28 cellular contexts compared by ENCODE assay signal in the genomic region with DNA sequence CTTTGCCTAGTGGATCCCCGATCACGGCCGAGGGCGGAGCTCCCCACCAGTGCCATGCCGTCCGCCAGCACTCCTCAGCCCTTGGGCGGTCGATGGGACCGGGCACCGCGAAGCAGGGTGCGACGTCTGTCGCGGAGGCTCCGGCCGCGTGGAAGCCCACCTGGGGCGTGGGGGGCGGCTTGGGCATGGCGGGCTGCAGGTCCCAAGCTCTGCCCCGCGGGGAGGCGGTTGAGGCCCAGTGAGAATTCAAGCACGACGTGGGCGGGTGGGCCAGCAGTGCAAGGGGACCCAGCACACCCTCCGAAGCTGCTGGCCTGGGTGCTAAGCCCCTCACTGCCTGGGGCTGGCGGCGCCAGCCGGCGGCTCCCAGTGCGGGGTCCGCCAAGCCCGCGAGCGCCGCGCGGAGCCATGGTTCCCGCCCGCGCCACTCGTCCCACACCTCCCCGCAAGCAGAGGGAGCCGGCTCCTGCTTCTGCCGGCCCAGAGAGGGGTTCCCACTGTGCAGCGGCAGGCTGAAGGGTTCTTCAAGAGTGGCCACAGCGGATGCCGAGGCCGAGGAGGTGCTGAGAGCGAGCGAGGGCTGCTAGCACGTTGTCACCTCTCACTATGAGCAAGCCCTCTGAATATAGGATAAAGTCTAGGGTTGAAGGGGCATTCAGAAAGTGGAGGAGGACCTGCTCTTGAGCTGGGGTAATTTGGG.
"Had no signal": no experiment of that assay in that cellular context is flagged by ENCODE, and none has a peak within 500 bp of the region (broad histone marks: within the 10 kb centered on the region; RNA-seq: fewer than 3 reads in every experiment).

No MANE protein-coding gene starts in this region.

- H3K27me3 Mint-ChIP-seq: stimulated activated naive CD8-positive, alpha-beta T cell treated with anti-CD3 and anti-CD28 coated beads, Interleukin-15, amount 100 ng/mL, for 72 hours had no signal

- H3K27me3 ChIP-seq: ovary, right lobe of liver, testis, transverse colon, upper lobe of right lung, uterus had no signal

- H3K4me1 Mint-ChIP-seq: naive thymus-derived CD8-positive, alpha-beta T cell; stimulated activated effector memory CD8-positive, alpha-beta T cell treated with anti-CD3 and anti-CD28 coated beads, Interleukin-12 subunit alpha, Interleukin-12 subunit beta, amount 100 ng/mL, for 72 hours; stimulated activated naive CD8-positive, alpha-beta T cell treated with anti-CD3 and anti-CD28 coated beads, Interleukin-15, amount 100 ng/mL, for 72 hours had no signal

- H3K36me3 Mint-ChIP-seq: naive thymus-derived CD8-positive, alpha-beta T cell; natural killer cell treated with Interleukin-12 subunit alpha and Interleukin-12 subunit beta and Interleukin-15 and Interleukin-18, amount 100 ng/mL, for 72 hours; stimulated activated effector memory CD8-positive, alpha-beta T cell treated with anti-CD3 and anti-CD28 coated beads, Interleukin-12 subunit alpha, Interleukin-12 subunit beta, amount 100 ng/mL, for 72 hours; type B pancreatic cell had no signal

- H3K27ac ChIP-seq: ovary, parathyroid adenoma, psoas muscle, right lobe of liver, sigmoid colon, suprapubic skin, testis, tibial artery, transverse colon, upper lobe of right lung, uterus had no signal

- H3K4me1 ChIP-seq: parathyroid adenoma, psoas muscle, right lobe of liver, sigmoid colon, suprapubic skin, testis, tibial artery, upper lobe of right lung, uterus had no signal

- ATAC-seq: naive thymus-derived CD8-positive, alpha-beta T cell; natural killer cell treated with Interleukin-12 subunit alpha and Interleukin-12 subunit beta and Interleukin-15 and Interleukin-18, amount 100 ng/mL, for 72 hours; psoas muscle; right cardiac atrium; right lobe of liver; stimulated activated effector memory CD8-positive, alpha-beta T cell treated with anti-CD3 and anti-CD28 coated beads, Interleukin-12 subunit alpha, Interleukin-12 subunit beta, amount 100 ng/mL, for 72 hours; stimulated activated naive CD8-positive, alpha-beta T cell treated with anti-CD3 and anti-CD28 coated beads, Interleukin-15, amount 100 ng/mL, for 72 hours; stimulated activated naive CD8-positive, alpha-beta T cell treated with anti-CD3 and anti-CD28 coated beads, Interleukin-15, Interleukin-2, amounts not matched to agents 100 U/mL and 50 U/mL, for 24 hours; upper lobe of right lung had no signal

- DNase-seq: nephron progenitor cell; occipital lobe; ovary; psoas muscle; right cardiac atrium; right lobe of liver; sigmoid colon; small intestine; stimulated activated CD4-positive, alpha-beta T cell treated with anti-CD3 and anti-CD28 coated beads, Interleukin-15, amount 100 ng/mL, for 24 hours; stimulated activated CD4-positive, alpha-beta T cell treated with anti-CD3 and anti-CD28 coated beads, Interleukin-2, amount 100 ng/mL, for 24 hours; stimulated activated CD4-positive, alpha-beta T cell treated with anti-CD3 and anti-CD28 coated beads, Interleukin-2, amount 100 ng/mL, for 48 hours; stimulated activated CD4-positive, alpha-beta T cell treated with anti-CD3 and anti-CD28 coated beads, Interleukin-4, amount 100 ng/mL, for 24 hours; stimulated activated naive CD4-positive, alpha-beta T cell; stimulated activated naive CD8-positive, alpha-beta T cell treated with anti-CD3 and anti-CD28 coated beads, Interleukin-15, amount 100 ng/mL, for 72 hours; stimulated activated naive CD8-positive, alpha-beta T cell treated with anti-CD3 and anti-CD28 coated beads, Interleukin-15, Interleukin-2, amounts not matched to agents 100 U/mL and 50 U/mL, for 24 hours; tibial artery; transverse colon; upper lobe of right lung; uterus had no signal

- H3K27ac Mint-ChIP-seq: naive thymus-derived CD8-positive, alpha-beta T cell; natural killer cell treated with Interleukin-12 subunit alpha and Interleukin-12 subunit beta and Interleukin-15 and Interleukin-18, amount 100 ng/mL, for 72 hours; nephron progenitor cell; progenitor cell of endocrine pancreas; stimulated activated effector memory CD8-positive, alpha-beta T cell treated with anti-CD3 and anti-CD28 coated beads, Interleukin-12 subunit alpha, Interleukin-12 subunit beta, amount 100 ng/mL, for 72 hours; stimulated activated naive CD8-positive, alpha-beta T cell treated with anti-CD3 and anti-CD28 coated beads, Interleukin-15, amount 100 ng/mL, for 72 hours; type B pancreatic cell had no signal

- H3K36me3 ChIP-seq: ovary, right lobe of liver, sigmoid colon, suprapubic skin, tibial artery, transverse colon, upper lobe of right lung, uterus had no signal

- H3K9me3 Mint-ChIP-seq: natural killer cell treated with Interleukin-12 subunit alpha and Interleukin-12 subunit beta and Interleukin-15 and Interleukin-18, amount 100 ng/mL, for 72 hours; stimulated activated effector memory CD8-positive, alpha-beta T cell treated with anti-CD3 and anti-CD28 coated beads, Interleukin-12 subunit alpha, Interleukin-12 subunit beta, amount 100 ng/mL, for 72 hours; stimulated activated naive CD8-positive, alpha-beta T cell treated with anti-CD3 and anti-CD28 coated beads, Interleukin-15, amount 100 ng/mL, for 72 hours; type B pancreatic cell had no signal

- H3K9me3 ChIP-seq: ovary, psoas muscle, right lobe of liver, sigmoid colon, suprapubic skin, testis, tibial artery, transverse colon, upper lobe of right lung, uterus had no signal

- H3K4me3 ChIP-seq: ovary, psoas muscle, right lobe of liver, sigmoid colon, suprapubic skin, tibial artery, transverse colon, upper lobe of right lung, uterus had no signal

- H3K4me3 Mint-ChIP-seq: naive thymus-derived CD8-positive, alpha-beta T cell; natural killer cell treated with Interleukin-12 subunit alpha and Interleukin-12 subunit beta and Interleukin-15 and Interleukin-18, amount 100 ng/mL, for 72 hours; nephron progenitor cell; neural crest cell; stimulated activated effector memory CD8-positive, alpha-beta T cell treated with anti-CD3 and anti-CD28 coated beads, Interleukin-12 subunit alpha, Interleukin-12 subunit beta, amount 100 ng/mL, for 72 hours; stimulated activated naive CD8-positive, alpha-beta T cell treated with anti-CD3 and anti-CD28 coated beads, Interleukin-15, amount 100 ng/mL, for 72 hours; type B pancreatic cell had no signal
